In genomic region chr22:41261541-41262249, GRCh38 we compare ENCODE assay signal across 1 cellular context.
TF ChIP-seq lines count a peak whose summit lies in the region.

No MANE protein-coding gene starts in this region.

TF ChIP-seq in IMR-90, 13 proteins besides CTCF, POLR2A, EP300 and RAD21:
- TF ChIP-seq RFX5 (IDR thresholded peaks at IDR 0.05; ENCODE audit: low read depth, low read length) (no peak), FOS (IDR thresholded peaks at IDR 0.05; ENCODE audit: low read depth, low read length) (no peak), MAFK (IDR thresholded peaks at IDR 0.05; ENCODE audit: low read depth, low read length) (no peak), CEBPB (IDR thresholded peaks at IDR 0.05; ENCODE audit: low read depth, low read length) (no peak), CHD1 (IDR thresholded peaks at IDR 0.05; ENCODE audit: low read depth, low read length) (no peak), MXI1 (IDR thresholded peaks at IDR 0.05; ENCODE audit: borderline replicate concordance, low read depth, low read length) (no peak), MAZ (IDR thresholded peaks at IDR 0.05; ENCODE audit: borderline replicate concordance, low read depth, low read length) (no peak), SMC3 (IDR thresholded peaks at IDR 0.05; ENCODE audit: low read depth, low read length) (no peak), ELK1 (IDR thresholded peaks at IDR 0.05; ENCODE audit: borderline replicate concordance, low read depth, low read length) (no peak), RCOR1 (IDR thresholded peaks at IDR 0.05; ENCODE audit: insufficient replicate concordance, low read length) (no peak), BHLHE40 (IDR thresholded peaks at IDR 0.05; ENCODE audit: low read depth, low read length) (no peak), NFE2L2 (IDR thresholded peaks at IDR 0.05; ENCODE audit: low read depth, low read length) (no peak), USF2 (IDR thresholded peaks at IDR 0.05; ENCODE audit: low read depth, low read length) (no peak)
